ENCODE assay signal across 8 cellular contexts in the genomic region with DNA sequence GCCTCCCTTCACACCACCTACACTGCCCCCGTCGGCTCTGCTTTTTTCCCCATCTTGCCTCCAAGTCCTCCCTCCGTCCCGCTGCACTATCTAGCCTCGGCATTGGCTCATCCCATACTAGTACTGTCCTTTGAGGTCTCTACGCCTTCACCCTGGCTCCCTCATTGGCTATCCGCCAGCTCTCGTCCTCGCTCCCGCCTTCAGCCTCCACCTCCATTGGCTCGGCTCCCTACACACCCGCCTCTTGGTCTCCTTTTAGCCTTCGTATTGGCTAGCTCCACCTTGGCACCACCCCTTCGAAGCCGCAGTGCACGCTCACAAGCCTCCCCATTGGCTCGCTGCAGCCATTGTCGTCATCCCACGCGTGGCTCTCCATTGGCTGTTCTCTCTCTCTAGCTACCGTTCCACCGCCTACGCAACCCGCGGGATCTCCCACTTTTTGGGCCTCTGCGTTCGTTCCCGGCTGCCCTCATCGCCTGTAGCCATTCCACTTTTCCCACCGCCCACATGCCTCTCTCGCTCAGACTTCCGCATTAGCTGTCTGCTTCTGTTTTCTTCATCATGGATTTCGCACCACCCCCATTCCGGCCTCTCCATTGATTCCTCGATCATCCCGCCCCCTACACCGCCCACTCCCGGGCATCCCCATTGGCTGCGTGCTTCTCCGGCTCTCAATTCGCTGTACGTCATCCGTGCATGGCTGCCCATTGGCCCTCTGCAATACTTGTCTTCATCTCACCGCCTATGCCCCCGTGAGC. TPM values are rescaled to one million over a fixed set of nuclear protein-coding genes. Genes with fewer than 3 reads are reported as not detected.
DNase-seq lines count a peak whose midpoint lies in the region; FAIRE-seq and TF ChIP-seq lines count a peak whose summit lies in the region.

No MANE protein-coding gene starts in this region.

- CTCF ChIA-PET in activated naive CD4-positive, alpha-beta T cell treated with anti-CD3 and anti-CD28 coated beads, Interleukin-2, amount 10 ng/mL, durations not matched to agents 7 days and 5 days (lab: Charles Lee), result interaction anchor here (1.4 kb wide), 1 partner anchor 77 kb away, joined by 5 read pairs; no protein-coding TSS in a partner anchor

- H3K23ac ChIP-seq in neuronal stem cell (ENCODE audit: low read depth, low read length, poor library complexity), result no peak overlapping the region

- H4K91ac ChIP-seq in neuronal stem cell (ENCODE audit: low read depth, low read length, poor library complexity), result no peak overlapping the region

- H3K36me3 ChIP-seq in neuronal stem cell (replicated peaks in 1 of 2; ENCODE audit: control insufficient read depth in 2 of 2, insufficient read depth in 2 of 2, low read length in 2 of 2), result peaks cover 7 to 19% of the 10 kb centered on the region in 2 donors
- no peaks in the 10 kb centered on the region for H3K36me3 ChIP-seq in subcutaneous abdominal adipose tissue (ENCODE audit: control insufficient read depth in 5 of 5, insufficient read depth in 5 of 5, low read length in 5 of 5)

- no peak overlapping the region for H3K4ac ChIP-seq in neuronal stem cell (ENCODE audit: low read length)

- H2BK120ac ChIP-seq in neuronal stem cell (ENCODE audit: low read depth, low read length), result no peak overlapping the region

- peaks cover 0 to 10% of the 10 kb centered on the region in 2 donors for H3K4me1 ChIP-seq in neuronal stem cell (ENCODE audit: control insufficient read depth in 2 of 2, insufficient read depth in 1 of 2, low read depth in 1 of 2, low read length in 2 of 2)
- peaks cover 0 to 34% (median 24%) of the 10 kb centered on the region in 5 donors for H3K4me1 ChIP-seq in subcutaneous abdominal adipose tissue (ENCODE audit: control insufficient read depth in 5 of 5, insufficient read depth in 5 of 5, low read length in 5 of 5)

- peak; percentile 47 for FAIRE-seq in frontal cortex (lab: Jason Lieb, UNC)

- peaks cover 7% of the 10 kb centered on the region for H3K27me3 Mint-ChIP-seq in HFFc6 (ENCODE audit: insufficient read depth)
- no peaks in the 10 kb centered on the region for H3K27me3 Mint-ChIP-seq in activated naive CD4-positive, alpha-beta T cell treated with anti-CD3 and anti-CD28 coated beads, Interleukin-2, amount 10 ng/mL, durations not matched to agents 7 days and 5 days

- no peaks in the 10 kb centered on the region; the same call in 1 of the 2 replicates for H3K36me3 Mint-ChIP-seq in HFFc6 (ENCODE audit: low read depth)
- H3K36me3 Mint-ChIP-seq in activated naive CD4-positive, alpha-beta T cell treated with anti-CD3 and anti-CD28 coated beads, Interleukin-2, amount 10 ng/mL, durations not matched to agents 7 days and 5 days, result peaks cover 10% of the 10 kb centered on the region

- H3K9ac ChIP-seq in neuronal stem cell (ENCODE audit: low read depth, low read length, poor library complexity) (peak overlapping the region; percentile 72), subcutaneous abdominal adipose tissue (ENCODE audit: low read length in 5 of 5) (peak overlapping the region; percentile 54 to 82 (median 72))

- H3K27me3 ChIP-seq in neuronal stem cell (ENCODE audit: control insufficient read depth in 3 of 3, insufficient read depth in 3 of 3, low read depth in 1 of 3, low read length in 3 of 3), result no peaks in the 10 kb centered on the region
- H3K27me3 ChIP-seq in subcutaneous abdominal adipose tissue (ENCODE audit: control insufficient read depth in 5 of 5, insufficient read depth in 4 of 5, low read length in 5 of 5), result peaks cover 0 to 11% (median 0%) of the 10 kb centered on the region in 5 donors

- H3K79me1 ChIP-seq in neuronal stem cell (ENCODE audit: low read depth, low read length), result peaks cover 15% of the 10 kb centered on the region

- WGBS in neuronal stem cell (ENCODE audit: extremely low coverage in 2 of 2, insufficient read length in 2 of 2, insufficient replicate concordance in 1 of 2), 2 donors, result no CpG with 5 or more reads among the region's 45 CpGs

- peak overlapping the region; percentile 73 to 95 for H3K4me3 ChIP-seq in neuronal stem cell (ENCODE audit: low read length in 2 of 2)
- peak overlapping the region; percentile 68 to 88 (median 75) for H3K4me3 ChIP-seq in subcutaneous abdominal adipose tissue (ENCODE audit: low read depth in 1 of 5, low read length in 5 of 5)

- no peak overlapping the region for H3K4me2 ChIP-seq in neuronal stem cell (ENCODE audit: insufficient read depth, low read length, poor library complexity, severe bottlenecking)

- peak overlapping the region; percentile 94 for H3K4me3 Mint-ChIP-seq in HFFc6
- H3K4me3 Mint-ChIP-seq in activated naive CD4-positive, alpha-beta T cell treated with anti-CD3 and anti-CD28 coated beads, Interleukin-2, amount 10 ng/mL, durations not matched to agents 7 days and 5 days, result peak overlapping the region; percentile 89

- H3K4me1 Mint-ChIP-seq in HFFc6 (ENCODE audit: low read depth), result peaks cover 22% of the 10 kb centered on the region
- H3K4me1 Mint-ChIP-seq in activated naive CD4-positive, alpha-beta T cell treated with anti-CD3 and anti-CD28 coated beads, Interleukin-2, amount 10 ng/mL, durations not matched to agents 7 days and 5 days, result peaks cover 51% of the 10 kb centered on the region

- no peak overlapping the region for H2AK5ac ChIP-seq in neuronal stem cell (ENCODE audit: low read depth, low read length)

- no peaks in the 10 kb centered on the region for H3K9me3 Mint-ChIP-seq in HFFc6
- H3K9me3 Mint-ChIP-seq in activated naive CD4-positive, alpha-beta T cell treated with anti-CD3 and anti-CD28 coated beads, Interleukin-2, amount 10 ng/mL, durations not matched to agents 7 days and 5 days, result no peaks in the 10 kb centered on the region

- in situ Hi-C loops in SK-MEL-5 (cut with HindIII; ENCODE audit: low pct_unique_long_range_greater_than_20kb, low sequenced_read_pairs), result no loop called here

- H3K27ac ChIP-seq in neuronal stem cell (replicated peaks; ENCODE audit: low read length) (peak overlapping the region; percentile 92), subcutaneous abdominal adipose tissue (ENCODE audit: low read depth, low read length) (peak overlapping the region; percentile 88)

- peak overlapping the region; percentile 91 for H3K18ac ChIP-seq in neuronal stem cell (ENCODE audit: low read length)

- no peak overlapping the region for H2BK12ac ChIP-seq in neuronal stem cell (ENCODE audit: low read length)

- no peak for TF ChIP-seq CTCF in HFFc6 (IDR thresholded peaks at IDR 0.05)

- no peak overlapping the region for H3K14ac ChIP-seq in neuronal stem cell (ENCODE audit: low read length)

- no peak overlapping the region for H2BK15ac ChIP-seq in neuronal stem cell (ENCODE audit: low read length)

- peak; percentile 91 for DNase-seq in GM04504 (ENCODE audit: low read depth)
- peak; percentile 98 for DNase-seq in HFFc6
- peak; percentile 97 for DNase-seq in NAMALWA (ENCODE audit: low spot score)
- peak; percentile 98 for DNase-seq in SK-MEL-5 (ENCODE audit: low read depth, low spot score)
- DNase-seq in activated naive CD4-positive, alpha-beta T cell treated with anti-CD3 and anti-CD28 coated beads, Interleukin-2, amount 10 ng/mL, durations not matched to agents 7 days and 5 days, result peak; percentile 96
- peak; percentile 84 to 90 for DNase-seq in frontal cortex (ENCODE audit: low spot score in 2 of 2)
- peak; percentile 91 for DNase-seq in neuronal stem cell (ENCODE audit: low spot score)

- H3K27ac Mint-ChIP-seq in HFFc6, result peak overlapping the region; percentile 99
- H3K27ac Mint-ChIP-seq in activated naive CD4-positive, alpha-beta T cell treated with anti-CD3 and anti-CD28 coated beads, Interleukin-2, amount 10 ng/mL, durations not matched to agents 7 days and 5 days, result peak overlapping the region; percentile 96

- H2AFZ ChIP-seq in neuronal stem cell (ENCODE audit: low read length), result peak overlapping the region; percentile 92

- no peak overlapping the region for H2BK5ac ChIP-seq in neuronal stem cell (ENCODE audit: low read length)

- no peak overlapping the region for H4K8ac ChIP-seq in neuronal stem cell (ENCODE audit: low read depth, low read length)

- H3K9me3 ChIP-seq in neuronal stem cell (replicated peaks in 1 of 2; ENCODE audit: control insufficient read depth in 2 of 2, insufficient read depth in 1 of 2, low read depth in 1 of 2, low read length in 2 of 2), result no peaks in the 10 kb centered on the region
- H3K9me3 ChIP-seq in subcutaneous abdominal adipose tissue (ENCODE audit: control insufficient read depth in 5 of 5, low read length in 5 of 5), result no peaks in the 10 kb centered on the region

RNA-seq across cellular contexts. Expression of a gene that starts 0.4 kb away (rescaled TPM):
- total RNA-seq in HFFc6 (2021; fragmentation: NEBNext Ultra II Directional; extraction: Animal tissue kit (Norgen Biotek cat#: 25700)), result 1 to 10 TPM; 2.4 to 4.5 (median 4.1) TPM
- 9.1 and 12.8 TPM in 2 replicates for total RNA-seq in SK-MEL-5 (2014; rRNA removed; shearing (Covaris generic))
- 10.7 and 13.1 TPM in 2 replicates for polyA plus RNA-seq in SK-MEL-5 (2015; cell fraction: cytosol; rRNA removed)
- 8.5 and 10.0 TPM in 2 replicates for polyA plus RNA-seq in SK-MEL-5 (2015; cell fraction: nucleus; rRNA removed)
- total RNA-seq in frontal cortex, result 17.1 TPM
- 12.8 TPM for polyA plus RNA-seq in neuronal stem cell (2013, experiment 1 of 2)
- polyA plus RNA-seq in neuronal stem cell (2013, experiment 2 of 2), result 11.4 TPM

RNA-seq across cellular contexts. Expression of a gene that starts 4.7 kb away (rescaled TPM):
- under 1 TPM in 3 of 6 experiments, not detected in 3; 0.09 to 0.16 (median 0.14) TPM for total RNA-seq in HFFc6 (2021; fragmentation: NEBNext Ultra II Directional; extraction: Animal tissue kit (Norgen Biotek cat#: 25700))
- 0.21 and 0.24 TPM in 2 replicates for total RNA-seq in SK-MEL-5 (2014; rRNA removed; shearing (Covaris generic))
- 0.44 and 0.95 TPM in 2 replicates for polyA plus RNA-seq in SK-MEL-5 (2015; cell fraction: cytosol; rRNA removed)
- 0.70 and 1.3 TPM in 2 replicates for polyA plus RNA-seq in SK-MEL-5 (2015; cell fraction: nucleus; rRNA removed)
- not detected for total RNA-seq in frontal cortex
- 0.25 TPM for polyA plus RNA-seq in neuronal stem cell (2013, experiment 1 of 2)
- polyA plus RNA-seq in neuronal stem cell (2013, experiment 2 of 2), result 0.19 TPM

RNA-seq across cellular contexts. Expression of a gene that starts 33.9 kb away (rescaled TPM):
- 10 to 100 TPM; 12.9 to 16.3 (median 15.1) TPM for total RNA-seq in HFFc6 (2021; fragmentation: NEBNext Ultra II Directional; extraction: Animal tissue kit (Norgen Biotek cat#: 25700))
- 11.5 and 12.2 TPM in 2 replicates for total RNA-seq in SK-MEL-5 (2014; rRNA removed; shearing (Covaris generic))
- 23.4 and 33.0 TPM in 2 replicates for polyA plus RNA-seq in SK-MEL-5 (2015; cell fraction: cytosol; rRNA removed)
- 37.7 and 47.9 TPM in 2 replicates for polyA plus RNA-seq in SK-MEL-5 (2015; cell fraction: nucleus; rRNA removed)
- total RNA-seq in frontal cortex, result 3.7 TPM
- 7.9 TPM for polyA plus RNA-seq in neuronal stem cell (2013, experiment 1 of 2)
- 7.4 TPM for polyA plus RNA-seq in neuronal stem cell (2013, experiment 2 of 2)

RNA-seq across cellular contexts. Expression of a gene that starts 34.3 kb away (rescaled TPM):
- not detected for total RNA-seq in HFFc6 (2021; fragmentation: NEBNext Ultra II Directional; extraction: Animal tissue kit (Norgen Biotek cat#: 25700))
- total RNA-seq in SK-MEL-5 (2014; rRNA removed; shearing (Covaris generic)), result not detected in 2 replicates
- not detected in 2 replicates for polyA plus RNA-seq in SK-MEL-5 (2015; cell fraction: cytosol; rRNA removed)
- polyA plus RNA-seq in SK-MEL-5 (2015; cell fraction: nucleus; rRNA removed), result not detected in 2 replicates
- not detected for total RNA-seq in frontal cortex
- polyA plus RNA-seq in neuronal stem cell (2013, experiment 1 of 2), result 0.39 TPM
- 0.24 TPM for polyA plus RNA-seq in neuronal stem cell (2013, experiment 2 of 2)

RNA-seq across cellular contexts. Expression of a gene that starts 36.0 kb away (rescaled TPM):
- total RNA-seq in HFFc6 (2021; fragmentation: NEBNext Ultra II Directional; extraction: Animal tissue kit (Norgen Biotek cat#: 25700)), result not detected
- total RNA-seq in SK-MEL-5 (2014; rRNA removed; shearing (Covaris generic)), result not detected in 2 replicates
- 0.02 and 0.10 TPM in 2 replicates for polyA plus RNA-seq in SK-MEL-5 (2015; cell fraction: cytosol; rRNA removed)
- polyA plus RNA-seq in SK-MEL-5 (2015; cell fraction: nucleus; rRNA removed), result 0.20 TPM in 1 of 2 replicates, not detected in the other
- total RNA-seq in frontal cortex, result under 0.01 TPM
- 0.56 TPM for polyA plus RNA-seq in neuronal stem cell (2013, experiment 1 of 2)
- 0.58 TPM for polyA plus RNA-seq in neuronal stem cell (2013, experiment 2 of 2)

Comparison
In these comparisons a context has a peak if more than half of its experiments do, and no peak if none do; other contexts are left out.
1. Peak in every context shown above with its lines: DNase-seq, H3K4me3 ChIP-seq and H3K27ac ChIP-seq.